In genomic region chr10:12656518-12657142, GRCh38 we compare ENCODE assay signal across 9 cellular contexts.
DNase-seq lines count a peak whose midpoint lies in the region; ATAC-seq and TF ChIP-seq lines count a peak whose summit lies in the region.
"Had no signal": no experiment of that assay in that cellular context is flagged by ENCODE, and none has a peak within 500 bp of the region (broad histone marks: within the 10 kb centered on the region; RNA-seq: fewer than 3 reads in every experiment).

No MANE protein-coding gene starts in this region.

- DNase-seq in AG10803 (ENCODE audit: low read depth) = peak; percentile 66
- peak; percentile 29 for DNase-seq in NCI-H2196 treated with DMSO at 0.1 percent for 48 hours (lab: John Stamatoyannopoulos, UW; ENCODE audit: unreplicated experiment)
- DNase-seq in amniotic epithelial cell (ENCODE audit: low read depth) = peak; percentile 71
- peak; percentile 14 for DNase-seq in iPS DF 4.7 (ENCODE audit: extremely low read depth, low spot score)
- peak; percentile 56 for DNase-seq in superior temporal gyrus (ENCODE audit: extremely low spot score)

- no peak for ATAC-seq in GM18873 (IDR thresholded peaks at IDR 0.05; ENCODE audit: low FRiP score, unreplicated experiment)
- ATAC-seq in HG03457 (IDR thresholded peaks at IDR 0.05; ENCODE audit: unreplicated experiment) = no peak

- H3K4me3 ChIP-seq in AG10803 (ENCODE audit: low read length) = no peak overlapping the region
- H3K4me3 ChIP-seq in GM12875 (ENCODE audit: low read depth, low read length) = no peak overlapping the region
- H3K4me3 ChIP-seq: skin epidermis had no signal

- TF ChIP-seq CTCF in AG10803 (conservative IDR thresholded peaks at IDR 0.05; ENCODE audit: low read length) (peak; percentile 79), GM12875 (IDR thresholded peaks at IDR 0.05; ENCODE audit: borderline replicate concordance, insufficient read depth, low read depth, low read length) (peak; percentile 52; the same call in 1 of the 2 replicates)

Comparison
In these comparisons a context has a peak if more than half of its experiments do, and no peak if none do; other contexts are left out.
1. DNase-seq: peak in every context shown above with its lines; median percentile 71 in amniotic epithelial cell; 66 in AG10803; 56 in superior temporal gyrus; 29 in NCI-H2196 treated with DMSO at 0.1 percent for 48 hours; 14 in iPS DF 4.7.